In genomic region chr19:48461982-48462655, GRCh38 we compare ENCODE assay signal across 2 cellular contexts.
TF ChIP-seq lines count a peak whose summit lies in the region.

No MANE protein-coding gene starts in this region.

TF ChIP-seq in GM23338, 12 proteins besides CTCF, POLR2A, EP300 and RAD21 (continued from another document):
- TF ChIP-seq ZNF462 (CRISPR knock-in tag; IDR thresholded peaks at IDR 0.05) = no peak
- no peak for TF ChIP-seq EZH2 (IDR thresholded peaks at IDR 0.05; ENCODE audit: low read depth, unreplicated experiment)
- no peak for TF ChIP-seq ZNF114 (CRISPR knock-in tag; IDR thresholded peaks at IDR 0.05)
- no peak for TF ChIP-seq JUNB (IDR thresholded peaks at IDR 0.05; ENCODE audit: unreplicated experiment)
- peak; percentile 83 for TF ChIP-seq ETS1 (IDR thresholded peaks at IDR 0.05)
- no peak for TF ChIP-seq NANOG (IDR thresholded peaks at IDR 0.05; ENCODE audit: borderline replicate concordance)
- peak; percentile 44; the same call in 1 of the 2 replicates for TF ChIP-seq POLR2AphosphoS5 (IDR thresholded peaks at IDR 0.05; ENCODE audit: low read depth)
- TF ChIP-seq REST (IDR thresholded peaks at IDR 0.05; ENCODE audit: unreplicated experiment) = no peak
- TF ChIP-seq CREB1 (CRISPR knock-in tag; IDR thresholded peaks at IDR 0.05; ENCODE audit: low read depth) = peak; percentile 43

TF ChIP-seq in WTC11, 78 proteins besides CTCF, POLR2A, EP300 and RAD21 (continued from another document and continues in another):
- TF ChIP-seq AFF4 (CRISPR knock-in tag; IDR thresholded peaks at IDR 0.05; ENCODE audit: borderline replicate concordance) (peak; percentile 79; the same call in 1 of the 2 replicates), IRF2 (CRISPR knock-in tag; IDR thresholded peaks at IDR 0.05; ENCODE audit: borderline replicate concordance, low read depth) (peak; percentile 88; the same call in 1 of the 2 replicates), CDX4 (CRISPR knock-in tag; IDR thresholded peaks at IDR 0.05; ENCODE audit: borderline replicate concordance) (no peak), HMGXB4 (CRISPR knock-in tag; IDR thresholded peaks at IDR 0.05) (peak; percentile 58; the same call in 1 of the 2 replicates), E2F5 (CRISPR knock-in tag; IDR thresholded peaks at IDR 0.05) (peak; percentile 95), GABPB1 (CRISPR knock-in tag; IDR thresholded peaks at IDR 0.05) (no peak), ATF2 (CRISPR knock-in tag; IDR thresholded peaks at IDR 0.05; ENCODE audit: borderline replicate concordance, low read depth) (peak; percentile 94; the same call in 1 of the 2 replicates), FOXJ3 (CRISPR knock-in tag; IDR thresholded peaks at IDR 0.05; ENCODE audit: borderline replicate concordance) (no peak), ZNF425 (CRISPR knock-in tag; conservative IDR thresholded peaks at IDR 0.05) (no peak), SMAD3 (CRISPR knock-in tag; IDR thresholded peaks at IDR 0.05; ENCODE audit: borderline replicate concordance) (peak; percentile 99), ZNF232 (CRISPR knock-in tag; IDR thresholded peaks at IDR 0.05) (peak; percentile 95), USF1 (CRISPR knock-in tag; IDR thresholded peaks at IDR 0.05) (peak; percentile 87), NR2C2 (CRISPR knock-in tag; IDR thresholded peaks at IDR 0.05) (peak; percentile 89), ZBTB43 (CRISPR knock-in tag; IDR thresholded peaks at IDR 0.05) (peak; percentile 98), ARID4B (CRISPR knock-in tag; IDR thresholded peaks at IDR 0.05; ENCODE audit: borderline replicate concordance) (peak; percentile 99), SP1 (CRISPR knock-in tag; conservative IDR thresholded peaks at IDR 0.05) (peak; percentile 87; the same call in 1 of the 2 replicates), CREB1 (CRISPR knock-in tag; IDR thresholded peaks at IDR 0.05) (peak; percentile 97), E2F1 (CRISPR knock-in tag; IDR thresholded peaks at IDR 0.05) (peak; percentile 96; the same call in 1 of the 2 replicates), KAT7 (CRISPR knock-in tag; IDR thresholded peaks at IDR 0.05; ENCODE audit: borderline replicate concordance) (peak; percentile 99; the same call in 1 of the 2 replicates), OVOL2 (CRISPR knock-in tag; IDR thresholded peaks at IDR 0.05; ENCODE audit: borderline replicate concordance) (no peak), PRDM15 (CRISPR knock-in tag; IDR thresholded peaks at IDR 0.05) (peak; percentile 85), ESRRA (CRISPR knock-in tag; IDR thresholded peaks at IDR 0.05; ENCODE audit: borderline replicate concordance) (peak; percentile 97), ZNF671 (CRISPR knock-in tag; IDR thresholded peaks at IDR 0.05) (no peak)
